15 cellular contexts compared by ENCODE assay signal in genomic region chr12:127773520-127773919, GRCh38.
DNase-seq lines count a peak whose midpoint lies in the region; ATAC-seq and TF ChIP-seq lines count a peak whose summit lies in the region.
"Had no signal": no experiment of that assay in that cellular context is flagged by ENCODE, and none has a peak within 500 bp of the region (broad histone marks: within the 10 kb centered on the region; RNA-seq: fewer than 3 reads in every experiment).

No MANE protein-coding gene starts in this region.

- H3K9me3 ChIP-seq in colonic mucosa = no peaks in the 10 kb centered on the region
- H3K9me3 ChIP-seq: gastrocnemius medialis, sigmoid colon had no signal

- ATAC-seq in HG03520 (IDR thresholded peaks at IDR 0.05; ENCODE audit: unreplicated experiment) = no peak
- ATAC-seq: activated CD4-positive, alpha-beta T cell treated with anti-CD3 and anti-CD28 coated beads for 36 hours; gastrocnemius medialis; left cardiac atrium; naive thymus-derived CD8-positive, alpha-beta T cell had no signal

- peaks cover 4% of the 10 kb centered on the region for H3K4me1 Mint-ChIP-seq in progenitor cell of endocrine pancreas (ENCODE audit: low read depth)
- H3K4me1 Mint-ChIP-seq: activated CD4-positive, alpha-beta T cell treated with anti-CD3 and anti-CD28 coated beads for 36 hours; naive thymus-derived CD8-positive, alpha-beta T cell had no signal

- H3K4me3 Mint-ChIP-seq in progenitor cell of endocrine pancreas (ENCODE audit: low read depth) = no peak overlapping the region
- H3K4me3 Mint-ChIP-seq: activated CD4-positive, alpha-beta T cell treated with anti-CD3 and anti-CD28 coated beads for 36 hours; CD4-positive, alpha-beta T cell; naive thymus-derived CD8-positive, alpha-beta T cell had no signal

- H3K4me3 ChIP-seq in HFF-Myc (replicated peaks; ENCODE audit: low read depth, low read length) (no peak overlapping the region), colonic mucosa (no peak overlapping the region)
- H3K4me3 ChIP-seq: gastrocnemius medialis, sigmoid colon had no signal

- no peak overlapping the region for H3K27ac Mint-ChIP-seq in progenitor cell of endocrine pancreas
- H3K27ac Mint-ChIP-seq: activated CD4-positive, alpha-beta T cell treated with anti-CD3 and anti-CD28 coated beads for 36 hours; CD4-positive, alpha-beta T cell; naive thymus-derived CD8-positive, alpha-beta T cell had no signal

- H3K9me3 Mint-ChIP-seq in progenitor cell of endocrine pancreas (ENCODE audit: low read depth) = no peaks in the 10 kb centered on the region

- intact Hi-C loops in colonic mucosa (cut with DNase I) = no loop called here

- DNase-seq in HFF-Myc (ENCODE audit: extremely low read depth, low read depth) = no peak
- peak; percentile 57 to 88 for DNase-seq in NCI-H526 (lab: John Stamatoyannopoulos, UW)
- no peak for DNase-seq in progenitor cell of endocrine pancreas (ENCODE audit: low spot score, unreplicated experiment)
- no peak for DNase-seq in activated effector memory CD4-positive, alpha-beta T cell treated with Interleukin-2 at 50 U/mL for 16 hours
- no peak for DNase-seq in colonic mucosa
- DNase-seq: activated CD4-positive, alpha-beta T cell treated with anti-CD3 and anti-CD28 coated beads for 36 hours; activated T-cell treated with anti-CD3 and anti-CD28 coated beads, Interleukin-2, amount 50 U/mL, for 48 hours; CD4-positive, alpha-beta T cell; gastrocnemius medialis; KBM-7; left cardiac atrium; naive thymus-derived CD8-positive, alpha-beta T cell; sigmoid colon had no signal

- H3K27ac ChIP-seq in angular gyrus (ENCODE audit: low read depth, low read length) (peak overlapping the region; percentile 18), colonic mucosa (no peak overlapping the region)
- H3K27ac ChIP-seq: gastrocnemius medialis, sigmoid colon had no signal

- H3K36me3 Mint-ChIP-seq in progenitor cell of endocrine pancreas (ENCODE audit: insufficient read depth) = no peaks in the 10 kb centered on the region
- H3K36me3 Mint-ChIP-seq: naive thymus-derived CD8-positive, alpha-beta T cell had no signal

- H3K9ac ChIP-seq in colonic mucosa (ENCODE audit: low read depth in 2 of 2, low read length in 2 of 2) = no peak overlapping the region

- no peaks in the 10 kb centered on the region for H3K36me3 ChIP-seq in colonic mucosa
- H3K36me3 ChIP-seq: gastrocnemius medialis, sigmoid colon had no signal

- peaks cover 6% of the 10 kb centered on the region for H3K27me3 Mint-ChIP-seq in progenitor cell of endocrine pancreas
- H3K27me3 Mint-ChIP-seq: activated CD4-positive, alpha-beta T cell treated with anti-CD3 and anti-CD28 coated beads for 36 hours; CD4-positive, alpha-beta T cell had no signal

- no peaks in the 10 kb centered on the region for H3K4me1 ChIP-seq in colonic mucosa
- H3K4me1 ChIP-seq: gastrocnemius medialis, sigmoid colon had no signal

- no peaks in the 10 kb centered on the region for H3K27me3 ChIP-seq in colonic mucosa
- H3K27me3 ChIP-seq: gastrocnemius medialis, sigmoid colon had no signal

- peak; percentile 8 for TF ChIP-seq CTCF in HFF-Myc (IDR thresholded peaks at IDR 0.05; ENCODE audit: low read depth, low read length, missing control alignments)
- peak; percentile 59 for TF ChIP-seq CTCF in progenitor cell of endocrine pancreas (IDR thresholded peaks at IDR 0.05; ENCODE audit: unreplicated experiment)
- no peak for TF ChIP-seq CTCF in colonic mucosa (IDR thresholded peaks at IDR 0.05)

Comparison
In these comparisons a context has a peak if more than half of its experiments do, and no peak if none do; other contexts are left out.
1. DNase-seq: peak in NCI-H526 (2 of 2); none in HFF-Myc (single experiment), progenitor cell of endocrine pancreas (single experiment), activated effector memory CD4-positive, alpha-beta T cell treated with Interleukin-2 at 50 U/mL for 16 hours (single experiment) and colonic mucosa (single experiment).